20 cellular contexts compared by ENCODE assay signal in genomic region chr20:37688093-37688492, GRCh38.
"Had no signal": no experiment of that assay in that cellular context is flagged by ENCODE, and none has a peak within 500 bp of the region (broad histone marks: within the 10 kb centered on the region; RNA-seq: fewer than 3 reads in every experiment).

No MANE protein-coding gene starts in this region.

- FAIRE-seq: kidney had no signal

- DNase-seq: cortex of kidney; dorsolateral prefrontal cortex; effector CD8-positive, alpha-beta T cell; foreskin melanocyte; head of caudate nucleus; kidney; left cardiac atrium; left ventricle myocardium inferior; mesendoderm; naive B cell; ovary; sigmoid colon; stimulated activated CD4-positive, alpha-beta T cell treated with anti-CD3 and anti-CD28 coated beads, Interleukin-2, amount 100 ng/mL, for 24 hours; stimulated activated CD4-positive, alpha-beta T cell treated with anti-CD3 and anti-CD28 coated beads, Interleukin-4, amount 100 ng/mL, for 4 hours; stimulated activated naive CD4-positive, alpha-beta T cell; trophoblast cell had no signal

- H3K36me3 ChIP-seq: left ventricle myocardium inferior, ovary, right atrium auricular region, sigmoid colon had no signal

- H3K4me1 ChIP-seq: left ventricle myocardium inferior, sigmoid colon had no signal

- H2AFZ ChIP-seq: hepatocyte had no signal

- H3K4me3 ChIP-seq: dorsolateral prefrontal cortex, hepatocyte, left ventricle myocardium inferior, lung, ovary, right atrium auricular region, sigmoid colon, skin epidermis had no signal

- H3K27me3 ChIP-seq: ovary, right atrium auricular region had no signal

- H3K9me3 ChIP-seq: ovary, right atrium auricular region, sigmoid colon had no signal

- H3K79me2 ChIP-seq: hepatocyte had no signal

- H3K4me2 ChIP-seq: hepatocyte had no signal

- H3K27ac ChIP-seq: dorsolateral prefrontal cortex, hepatocyte, left ventricle myocardium inferior, ovary, right atrium auricular region, sigmoid colon, skin epidermis had no signal

- ATAC-seq: left cardiac atrium had no signal
